In the genomic region with DNA sequence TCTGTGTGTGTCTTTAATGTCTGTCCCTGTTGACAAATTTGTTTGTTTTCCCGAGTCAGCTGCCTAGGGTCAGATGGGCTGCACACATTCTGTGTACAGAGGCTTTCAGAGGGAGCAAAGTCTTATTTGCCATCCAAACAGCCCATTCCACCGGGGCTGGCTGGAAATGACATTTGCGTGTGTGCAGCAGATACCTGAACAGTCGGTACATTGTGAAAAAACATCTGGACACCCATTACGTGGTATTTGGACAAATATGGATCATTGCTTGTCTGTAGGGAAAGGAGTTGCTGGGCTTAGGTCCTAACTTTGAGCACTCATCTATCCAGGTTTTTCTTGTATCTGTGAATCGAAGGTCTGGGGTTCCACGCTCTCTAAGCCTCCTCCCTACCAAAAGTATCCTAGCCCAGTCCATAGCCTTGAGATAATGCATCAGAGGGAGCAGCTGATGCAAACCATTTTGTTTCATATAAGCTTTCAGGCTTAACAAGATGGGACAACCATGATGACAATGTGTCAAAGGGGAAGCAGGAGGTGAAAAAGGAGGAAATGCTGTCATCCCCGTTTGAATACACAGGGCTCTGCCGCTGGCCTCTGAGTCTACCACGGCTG, we compare ENCODE assay signal across 1 cellular context.
TF ChIP-seq lines count a peak whose summit lies in the region.

No MANE protein-coding gene starts in this region.

TF ChIP-seq in HepG2, 621 proteins besides CTCF, POLR2A, EP300 and RAD21 (continued from another document and continues in another):
- TF ChIP-seq, protein P1, sequence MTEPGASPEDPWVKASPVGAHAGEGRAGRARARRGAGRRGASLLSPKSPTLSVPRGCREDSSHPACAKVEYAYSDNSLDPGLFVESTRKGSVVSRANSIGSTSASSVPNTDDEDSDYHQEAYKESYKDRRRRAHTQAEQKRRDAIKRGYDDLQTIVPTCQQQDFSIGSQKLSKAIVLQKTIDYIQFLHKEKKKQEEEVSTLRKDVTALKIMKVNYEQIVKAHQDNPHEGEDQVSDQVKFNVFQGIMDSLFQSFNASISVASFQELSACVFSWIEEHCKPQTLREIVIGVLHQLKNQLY (CRISPR knock-in tag; IDR thresholded peaks at IDR 0.05): peak; percentile 96
- TF ChIP-seq TBP (CRISPR knock-in tag; IDR thresholded peaks at IDR 0.05): no peak
- 0 out of 2 replicates have a peak, but pooled peaks have one; percentile 53 for TF ChIP-seq AHR (CRISPR knock-in tag; IDR thresholded peaks at IDR 0.05)
- TF ChIP-seq ELF4 (CRISPR knock-in tag; IDR thresholded peaks at IDR 0.05; ENCODE audit: borderline replicate concordance): no peak
- TF ChIP-seq, protein P2, sequence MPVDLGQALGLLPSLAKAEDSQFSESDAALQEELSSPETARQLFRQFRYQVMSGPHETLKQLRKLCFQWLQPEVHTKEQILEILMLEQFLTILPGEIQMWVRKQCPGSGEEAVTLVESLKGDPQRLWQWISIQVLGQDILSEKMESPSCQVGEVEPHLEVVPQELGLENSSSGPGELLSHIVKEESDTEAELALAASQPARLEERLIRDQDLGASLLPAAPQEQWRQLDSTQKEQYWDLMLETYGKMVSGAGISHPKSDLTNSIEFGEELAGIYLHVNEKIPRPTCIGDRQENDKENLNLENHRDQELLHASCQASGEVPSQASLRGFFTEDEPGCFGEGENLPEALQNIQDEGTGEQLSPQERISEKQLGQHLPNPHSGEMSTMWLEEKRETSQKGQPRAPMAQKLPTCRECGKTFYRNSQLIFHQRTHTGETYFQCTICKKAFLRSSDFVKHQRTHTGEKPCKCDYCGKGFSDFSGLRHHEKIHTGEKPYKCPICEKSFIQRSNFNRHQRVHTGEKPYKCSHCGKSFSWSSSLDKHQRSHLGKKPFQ (CRISPR knock-in tag; IDR thresholded peaks at IDR 0.05; ENCODE audit: insufficient replicate concordance): no peak
- peak; percentile 93 for TF ChIP-seq MBD4 (IDR thresholded peaks at IDR 0.05; ENCODE audit: borderline replicate concordance, low read length)
- TF ChIP-seq, protein P3, sequence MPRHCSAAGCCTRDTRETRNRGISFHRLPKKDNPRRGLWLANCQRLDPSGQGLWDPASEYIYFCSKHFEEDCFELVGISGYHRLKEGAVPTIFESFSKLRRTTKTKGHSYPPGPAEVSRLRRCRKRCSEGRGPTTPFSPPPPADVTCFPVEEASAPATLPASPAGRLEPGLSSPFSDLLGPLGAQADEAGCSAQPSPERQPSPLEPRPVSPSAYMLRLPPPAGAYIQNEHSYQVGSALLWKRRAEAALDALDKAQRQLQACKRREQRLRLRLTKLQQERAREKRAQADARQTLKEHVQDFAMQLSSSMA (CRISPR knock-in tag; IDR thresholded peaks at IDR 0.05): no peak
- no peak for TF ChIP-seq ZBTB1 (CRISPR knock-in tag; IDR thresholded peaks at IDR 0.05; ENCODE audit: borderline replicate concordance)
- peak; percentile 98 for TF ChIP-seq HDAC2 (CRISPR knock-in tag; IDR thresholded peaks at IDR 0.05)
- TF ChIP-seq HNRNPH1 (optimal IDR thresholded peaks at IDR 0.05; ENCODE audit: low read depth, low read length): no peak
- peak; percentile 88 for TF ChIP-seq ZNF605 (CRISPR knock-in tag; IDR thresholded peaks at IDR 0.05)
- TF ChIP-seq ZNF501 (CRISPR knock-in tag; IDR thresholded peaks at IDR 0.05): peak; percentile 78
- no peak for TF ChIP-seq MAFG (CRISPR knock-in tag; IDR thresholded peaks at IDR 0.05)
- peak; percentile 63; the same call in 1 of the 2 replicates for TF ChIP-seq GATAD1 (CRISPR knock-in tag; IDR thresholded peaks at IDR 0.05)
- TF ChIP-seq, protein P4, sequence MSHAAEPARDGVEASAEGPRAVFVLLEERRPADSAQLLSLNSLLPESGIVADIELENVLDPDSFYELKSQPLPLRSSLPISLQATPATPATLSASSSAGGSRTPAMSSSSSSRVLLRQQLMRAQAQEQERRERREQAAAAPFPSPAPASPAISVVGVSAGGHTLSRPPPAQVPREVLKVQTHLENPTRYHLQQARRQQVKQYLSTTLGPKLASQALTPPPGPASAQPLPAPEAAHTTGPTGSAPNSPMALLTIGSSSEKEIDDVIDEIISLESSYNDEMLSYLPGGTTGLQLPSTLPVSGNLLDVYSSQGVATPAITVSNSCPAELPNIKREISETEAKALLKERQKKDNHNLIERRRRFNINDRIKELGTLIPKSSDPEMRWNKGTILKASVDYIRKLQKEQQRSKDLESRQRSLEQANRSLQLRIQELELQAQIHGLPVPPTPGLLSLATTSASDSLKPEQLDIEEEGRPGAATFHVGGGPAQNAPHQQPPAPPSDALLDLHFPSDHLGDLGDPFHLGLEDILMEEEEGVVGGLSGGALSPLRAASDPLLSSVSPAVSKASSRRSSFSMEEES (CRISPR knock-in tag; IDR thresholded peaks at IDR 0.05): peak; percentile 99
- no peak for TF ChIP-seq RFX3 (CRISPR knock-in tag; IDR thresholded peaks at IDR 0.05)
- no peak for TF ChIP-seq ZFAT (CRISPR knock-in tag; conservative IDR thresholded peaks at IDR 0.05)
- TF ChIP-seq ZNF207 (IDR thresholded peaks at IDR 0.05; ENCODE audit: borderline replicate concordance): no peak
- TF ChIP-seq, protein P5, sequence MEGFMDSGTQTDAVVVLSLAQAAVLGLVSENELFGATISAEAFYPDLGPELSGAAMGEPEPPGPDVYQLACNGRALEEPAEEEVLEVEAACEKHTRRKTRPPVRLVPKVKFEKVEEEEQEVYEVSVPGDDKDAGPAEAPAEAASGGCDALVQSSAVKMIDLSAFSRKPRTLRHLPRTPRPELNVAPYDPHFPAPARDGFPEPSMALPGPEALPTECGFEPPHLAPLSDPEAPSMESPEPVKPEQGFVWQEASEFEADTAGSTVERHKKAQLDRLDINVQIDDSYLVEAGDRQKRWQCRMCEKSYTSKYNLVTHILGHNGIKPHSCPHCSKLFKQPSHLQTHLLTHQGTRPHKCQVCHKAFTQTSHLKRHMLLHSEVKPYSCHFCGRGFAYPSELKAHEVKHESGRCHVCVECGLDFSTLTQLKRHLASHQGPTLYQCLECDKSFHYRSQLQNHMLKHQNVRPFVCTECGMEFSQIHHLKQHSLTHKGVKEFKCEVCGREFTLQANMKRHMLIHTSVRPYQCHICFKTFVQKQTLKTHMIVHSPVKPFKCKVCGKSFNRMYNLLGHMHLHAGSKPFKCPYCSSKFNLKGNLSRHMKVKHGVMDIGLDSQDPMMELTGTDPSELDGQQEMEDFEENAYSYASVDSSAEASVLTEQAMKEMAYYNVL (CRISPR knock-in tag; IDR thresholded peaks at IDR 0.05; ENCODE audit: borderline replicate concordance): peak; percentile 88; the same call in 1 of the 2 replicates
- TF ChIP-seq, protein P6, sequence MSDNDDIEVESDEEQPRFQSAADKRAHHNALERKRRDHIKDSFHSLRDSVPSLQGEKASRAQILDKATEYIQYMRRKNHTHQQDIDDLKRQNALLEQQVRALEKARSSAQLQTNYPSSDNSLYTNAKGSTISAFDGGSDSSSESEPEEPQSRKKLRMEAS (IDR thresholded peaks at IDR 0.05): peak; percentile 72
- peak; percentile 43 for TF ChIP-seq ELF1 (CRISPR knock-in tag; IDR thresholded peaks at IDR 0.05)
- peak; percentile 57 for TF ChIP-seq ZFP36 (IDR thresholded peaks at IDR 0.05; ENCODE audit: borderline replicate concordance, low read depth, low read length, partially characterized antibody)
- no peak for TF ChIP-seq RFX1 (IDR thresholded peaks at IDR 0.05)
- TF ChIP-seq ZNF564 (CRISPR knock-in tag; IDR thresholded peaks at IDR 0.05): no peak
- TF ChIP-seq MEF2D (CRISPR knock-in tag; IDR thresholded peaks at IDR 0.05): peak; percentile 89
- no peak for TF ChIP-seq PCBP2 (optimal IDR thresholded peaks at IDR 0.05; ENCODE audit: low read depth, low read length, poor library complexity, severe bottlenecking)
- TF ChIP-seq ZNF570 (CRISPR knock-in tag; IDR thresholded peaks at IDR 0.05; ENCODE audit: borderline replicate concordance): no peak
- TF ChIP-seq, protein P7, sequence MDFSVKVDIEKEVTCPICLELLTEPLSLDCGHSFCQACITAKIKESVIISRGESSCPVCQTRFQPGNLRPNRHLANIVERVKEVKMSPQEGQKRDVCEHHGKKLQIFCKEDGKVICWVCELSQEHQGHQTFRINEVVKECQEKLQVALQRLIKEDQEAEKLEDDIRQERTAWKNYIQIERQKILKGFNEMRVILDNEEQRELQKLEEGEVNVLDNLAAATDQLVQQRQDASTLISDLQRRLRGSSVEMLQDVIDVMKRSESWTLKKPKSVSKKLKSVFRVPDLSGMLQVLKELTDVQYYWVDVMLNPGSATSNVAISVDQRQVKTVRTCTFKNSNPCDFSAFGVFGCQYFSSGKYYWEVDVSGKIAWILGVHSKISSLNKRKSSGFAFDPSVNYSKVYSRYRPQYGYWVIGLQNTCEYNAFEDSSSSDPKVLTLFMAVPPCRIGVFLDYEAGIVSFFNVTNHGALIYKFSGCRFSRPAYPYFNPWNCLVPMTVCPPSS (IDR thresholded peaks at IDR 0.05): no peak
- TF ChIP-seq RNF2 (conservative IDR thresholded peaks at IDR 0.05; ENCODE audit: low read depth): no peak
- TF ChIP-seq, protein P8, sequence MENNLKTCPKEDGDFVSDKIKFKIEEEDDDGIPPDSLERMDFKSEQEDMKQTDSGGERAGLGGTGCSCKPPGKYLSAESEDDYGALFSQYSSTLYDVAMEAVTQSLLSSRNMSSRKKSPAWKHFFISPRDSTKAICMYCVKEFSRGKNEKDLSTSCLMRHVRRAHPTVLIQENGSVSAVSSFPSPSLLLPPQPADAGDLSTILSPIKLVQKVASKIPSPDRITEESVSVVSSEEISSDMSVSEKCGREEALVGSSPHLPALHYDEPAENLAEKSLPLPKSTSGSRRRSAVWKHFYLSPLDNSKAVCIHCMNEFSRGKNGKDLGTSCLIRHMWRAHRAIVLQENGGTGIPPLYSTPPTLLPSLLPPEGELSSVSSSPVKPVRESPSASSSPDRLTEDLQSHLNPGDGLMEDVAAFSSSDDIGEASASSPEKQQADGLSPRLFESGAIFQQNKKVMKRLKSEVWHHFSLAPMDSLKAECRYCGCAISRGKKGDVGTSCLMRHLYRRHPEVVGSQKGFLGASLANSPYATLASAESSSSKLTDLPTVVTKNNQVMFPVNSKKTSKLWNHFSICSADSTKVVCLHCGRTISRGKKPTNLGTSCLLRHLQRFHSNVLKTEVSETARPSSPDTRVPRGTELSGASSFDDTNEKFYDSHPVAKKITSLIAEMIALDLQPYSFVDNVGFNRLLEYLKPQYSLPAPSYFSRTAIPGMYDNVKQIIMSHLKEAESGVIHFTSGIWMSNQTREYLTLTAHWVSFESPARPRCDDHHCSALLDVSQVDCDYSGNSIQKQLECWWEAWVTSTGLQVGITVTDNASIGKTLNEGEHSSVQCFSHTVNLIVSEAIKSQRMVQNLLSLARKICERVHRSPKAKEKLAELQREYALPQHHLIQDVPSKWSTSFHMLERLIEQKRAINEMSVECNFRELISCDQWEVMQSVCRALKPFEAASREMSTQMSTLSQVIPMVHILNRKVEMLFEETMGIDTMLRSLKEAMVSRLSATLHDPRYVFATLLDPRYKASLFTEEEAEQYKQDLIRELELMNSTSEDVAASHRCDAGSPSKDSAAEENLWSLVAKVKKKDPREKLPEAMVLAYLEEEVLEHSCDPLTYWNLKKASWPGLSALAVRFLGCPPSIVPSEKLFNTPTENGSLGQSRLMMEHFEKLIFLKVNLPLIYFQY (CRISPR knock-in tag; IDR thresholded peaks at IDR 0.05; ENCODE audit: borderline replicate concordance): peak; percentile 91
- TF ChIP-seq, protein P9, sequence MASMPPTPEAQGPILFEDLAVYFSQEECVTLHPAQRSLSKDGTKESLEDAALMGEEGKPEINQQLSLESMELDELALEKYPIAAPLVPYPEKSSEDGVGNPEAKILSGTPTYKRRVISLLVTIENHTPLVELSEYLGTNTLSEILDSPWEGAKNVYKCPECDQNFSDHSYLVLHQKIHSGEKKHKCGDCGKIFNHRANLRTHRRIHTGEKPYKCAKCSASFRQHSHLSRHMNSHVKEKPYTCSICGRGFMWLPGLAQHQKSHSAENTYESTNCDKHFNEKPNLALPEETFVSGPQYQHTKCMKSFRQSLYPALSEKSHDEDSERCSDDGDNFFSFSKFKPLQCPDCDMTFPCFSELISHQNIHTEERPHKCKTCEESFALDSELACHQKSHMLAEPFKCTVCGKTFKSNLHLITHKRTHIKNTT (CRISPR knock-in tag; IDR thresholded peaks at IDR 0.05): no peak
- TF ChIP-seq, protein P10, sequence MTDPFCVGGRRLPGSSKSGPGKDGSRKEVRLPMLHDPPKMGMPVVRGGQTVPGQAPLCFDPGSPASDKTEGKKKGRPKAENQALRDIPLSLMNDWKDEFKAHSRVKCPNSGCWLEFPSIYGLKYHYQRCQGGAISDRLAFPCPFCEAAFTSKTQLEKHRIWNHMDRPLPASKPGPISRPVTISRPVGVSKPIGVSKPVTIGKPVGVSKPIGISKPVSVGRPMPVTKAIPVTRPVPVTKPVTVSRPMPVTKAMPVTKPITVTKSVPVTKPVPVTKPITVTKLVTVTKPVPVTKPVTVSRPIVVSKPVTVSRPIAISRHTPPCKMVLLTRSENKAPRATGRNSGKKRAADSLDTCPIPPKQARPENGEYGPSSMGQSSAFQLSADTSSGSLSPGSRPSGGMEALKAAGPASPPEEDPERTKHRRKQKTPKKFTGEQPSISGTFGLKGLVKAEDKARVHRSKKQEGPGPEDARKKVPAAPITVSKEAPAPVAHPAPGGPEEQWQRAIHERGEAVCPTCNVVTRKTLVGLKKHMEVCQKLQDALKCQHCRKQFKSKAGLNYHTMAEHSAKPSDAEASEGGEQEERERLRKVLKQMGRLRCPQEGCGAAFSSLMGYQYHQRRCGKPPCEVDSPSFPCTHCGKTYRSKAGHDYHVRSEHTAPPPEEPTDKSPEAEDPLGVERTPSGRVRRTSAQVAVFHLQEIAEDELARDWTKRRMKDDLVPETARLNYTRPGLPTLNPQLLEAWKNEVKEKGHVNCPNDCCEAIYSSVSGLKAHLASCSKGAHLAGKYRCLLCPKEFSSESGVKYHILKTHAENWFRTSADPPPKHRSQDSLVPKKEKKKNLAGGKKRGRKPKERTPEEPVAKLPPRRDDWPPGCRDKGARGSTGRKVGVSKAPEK (CRISPR knock-in tag; IDR thresholded peaks at IDR 0.05; ENCODE audit: borderline replicate concordance): no peak
- peak; percentile 90 for TF ChIP-seq MED1 (CRISPR knock-in tag; IDR thresholded peaks at IDR 0.05)
- no peak for TF ChIP-seq ZNF720 (CRISPR knock-in tag; IDR thresholded peaks at IDR 0.05)
- TF ChIP-seq ZNF354B (CRISPR knock-in tag; IDR thresholded peaks at IDR 0.05): no peak
- TF ChIP-seq, protein P11, sequence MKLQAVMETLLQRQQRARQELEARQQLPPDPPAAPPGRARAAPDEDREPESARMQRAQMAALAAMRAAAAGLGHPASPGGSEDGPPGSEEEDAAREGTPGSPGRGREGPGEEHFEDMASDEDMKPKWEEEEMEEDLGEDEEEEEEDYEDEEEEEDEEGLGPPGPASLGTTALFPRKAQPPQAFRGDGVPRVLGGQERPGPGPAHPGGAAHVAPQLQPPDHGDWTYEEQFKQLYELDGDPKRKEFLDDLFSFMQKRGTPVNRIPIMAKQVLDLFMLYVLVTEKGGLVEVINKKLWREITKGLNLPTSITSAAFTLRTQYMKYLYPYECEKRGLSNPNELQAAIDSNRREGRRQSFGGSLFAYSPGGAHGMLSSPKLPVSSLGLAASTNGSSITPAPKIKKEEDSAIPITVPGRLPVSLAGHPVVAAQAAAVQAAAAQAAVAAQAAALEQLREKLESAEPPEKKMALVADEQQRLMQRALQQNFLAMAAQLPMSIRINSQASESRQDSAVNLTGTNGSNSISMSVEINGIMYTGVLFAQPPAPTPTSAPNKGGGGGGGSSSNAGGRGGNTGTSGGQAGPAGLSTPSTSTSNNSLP (IDR thresholded peaks at IDR 0.05; ENCODE audit: low read depth, low read length): peak; percentile 93
- TF ChIP-seq TBX2 (CRISPR knock-in tag; IDR thresholded peaks at IDR 0.05; ENCODE audit: borderline replicate concordance): peak; percentile 98
- TF ChIP-seq SOX5 (CRISPR knock-in tag; IDR thresholded peaks at IDR 0.05; ENCODE audit: borderline replicate concordance): peak; percentile 96
- TF ChIP-seq PHF5A (CRISPR knock-in tag; IDR thresholded peaks at IDR 0.05; ENCODE audit: low read depth, unreplicated experiment): peak; percentile 92
- TF ChIP-seq PAF1 (CRISPR knock-in tag; IDR thresholded peaks at IDR 0.05): no peak
- peak; percentile 90 for TF ChIP-seq TGIF2 (CRISPR knock-in tag; IDR thresholded peaks at IDR 0.05)
- peak; percentile 45; the same call in 1 of the 2 replicates for TF ChIP-seq CEBPB (IDR thresholded peaks at IDR 0.05; ENCODE audit: borderline replicate concordance, low read depth, low read length)
- TF ChIP-seq CCDC6 (CRISPR knock-in tag; IDR thresholded peaks at IDR 0.05): peak; percentile 72; the same call in 1 of the 2 replicates
